ENCODE assay signal across 25 cellular contexts in the genomic region with DNA sequence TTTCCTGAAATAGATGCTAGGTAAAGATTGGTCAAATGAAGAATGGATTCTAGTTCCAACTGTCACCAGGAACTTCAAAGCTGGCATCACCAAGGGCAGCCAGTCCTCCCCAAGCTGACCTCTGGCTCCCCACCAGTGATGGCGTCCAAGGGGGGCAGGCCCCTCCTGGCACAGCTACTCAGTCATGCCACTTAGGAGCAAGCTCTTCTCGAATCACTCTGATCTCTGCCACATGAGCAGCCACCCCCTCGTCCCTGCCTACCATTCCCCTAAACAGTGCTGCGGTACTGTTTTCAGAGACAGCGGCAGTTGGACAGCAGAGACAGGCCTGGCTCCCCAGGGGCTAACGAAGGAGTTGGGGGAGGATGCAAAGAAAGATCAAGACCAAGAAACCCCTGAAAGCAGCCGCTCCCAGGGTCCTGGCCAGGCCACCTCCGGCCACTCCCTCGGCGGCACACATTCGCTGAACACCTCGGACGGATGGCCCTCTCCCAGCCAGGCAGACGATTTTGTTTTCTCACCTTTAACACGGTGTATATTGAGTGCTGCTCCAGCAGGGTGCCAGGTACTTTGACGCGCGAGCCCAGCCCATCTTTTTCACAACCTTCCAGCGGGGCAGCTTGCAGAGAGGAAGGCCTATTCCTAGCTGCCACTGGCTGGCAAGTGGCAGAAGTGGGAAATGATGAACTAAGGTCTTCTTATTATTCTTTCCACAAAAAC. TPM values are rescaled to one million over a fixed set of nuclear protein-coding genes. Genes with fewer than 3 reads are reported as not detected.
DNase-seq lines count a peak whose midpoint lies in the region; TF ChIP-seq lines count a peak whose summit lies in the region.
"Had no signal": no experiment of that assay in that cellular context is flagged by ENCODE, and none has a peak within 500 bp of the region (broad histone marks: within the 10 kb centered on the region; RNA-seq: fewer than 3 reads in every experiment).

No MANE protein-coding gene starts in this region.

- H3K36me3 Mint-ChIP-seq in MCF 10A (ENCODE audit: insufficient read depth, unreplicated experiment), result no peaks in the 10 kb centered on the region
- H3K36me3 Mint-ChIP-seq: naive B cell had no signal

- H3K4me1 Mint-ChIP-seq in MCF 10A (ENCODE audit: insufficient read depth, unreplicated experiment), result no peaks in the 10 kb centered on the region
- H3K4me1 Mint-ChIP-seq: stimulated activated memory B cell treated with anti-CD40 and anti-IgM and Interleukin-4, amounts not matched to agents 10 μg/mL and 1 μg/mL and 100 μg/mL, for 72 hours had no signal

- intact Hi-C loops in thyroid gland (cut with DNase I) (no loop called here), MCF 10A (cut with micrococcal nuclease) (no loop called here)

- no peaks in the 10 kb centered on the region for H3K27me3 Mint-ChIP-seq in MCF 10A (ENCODE audit: insufficient read depth, unreplicated experiment)
- H3K27me3 Mint-ChIP-seq: CD4-positive, CD25-positive, alpha-beta regulatory T cell; effector memory CD8-positive, alpha-beta T cell; naive B cell; stimulated activated memory B cell treated with anti-CD40 and anti-IgM and Interleukin-4, amounts not matched to agents 10 μg/mL and 1 μg/mL and 100 μg/mL, for 72 hours had no signal

- peaks cover 8% of the 10 kb centered on the region for H3K4me1 ChIP-seq in Loucy (ENCODE audit: insufficient read depth, low read length, poor library complexity, severe bottlenecking)
- H3K4me1 ChIP-seq in thyroid gland, result peaks cover 0 to 23% of the 10 kb centered on the region in 2 donors
- H3K4me1 ChIP-seq: suprapubic skin had no signal

- H3F3A ChIP-seq in Loucy (ENCODE audit: low read depth), result no peaks in the 10 kb centered on the region

- DNase-seq in NCI-H748 (lab: John Stamatoyannopoulos, UW; ENCODE audit: unreplicated experiment) (peak; percentile 14), NCI-H748 treated with DMSO at 0.1 percent for 48 hours (lab: John Stamatoyannopoulos, UW) (no peak), islet precursor cell (peak; percentile 54), thyroid gland (peak; percentile 43 to 71), MCF 10A (ENCODE audit: unreplicated experiment) (no peak), pons (ENCODE audit: low spot score) (no peak), NAMALWA (ENCODE audit: low spot score) (no peak)
- DNase-seq: activated CD4-positive, alpha-beta T cell treated with anti-CD3 and anti-CD28 coated beads for 48 hours; activated T-cell treated with anti-CD3 and anti-CD28 coated beads, Interleukin-2, amount 50 U/mL, for 1 hour; CD4-positive, CD25-positive, alpha-beta regulatory T cell; cortex of kidney; effector memory CD8-positive, alpha-beta T cell; EL; erythroblast; lower lobe of right lung; midbrain; naive B cell; NCI-H1092 treated with DMSO at 0.1 percent for 48 hours; NCI-H1694 treated with DMSO at 0.1 percent for 48 hours; T1000 had no signal

- H3K36me3 ChIP-seq in Loucy (ENCODE audit: insufficient read depth, low read length) (no peaks in the 10 kb centered on the region), thyroid gland (no peaks in the 10 kb centered on the region)

- H3K4me3 ChIP-seq in Loucy (ENCODE audit: low read length, poor library complexity, severe bottlenecking), result no peak overlapping the region
- no peak overlapping the region for H3K4me3 ChIP-seq in thyroid gland (replicated peaks in 1 of 3)
- H3K4me3 ChIP-seq: GM12878, lower lobe of right lung, suprapubic skin had no signal

- no peaks in the 10 kb centered on the region for H3K9me3 ChIP-seq in Loucy (ENCODE audit: insufficient read depth, low read depth, low read length)
- no peaks in the 10 kb centered on the region for H3K9me3 ChIP-seq in thyroid gland
- H3K9me3 ChIP-seq: lower lobe of right lung, suprapubic skin had no signal

- H3K27ac ChIP-seq in thyroid gland, result no peak overlapping the region
- H3K27ac ChIP-seq: lower lobe of right lung, suprapubic skin, VCaP had no signal

- no peak overlapping the region for H3K27ac Mint-ChIP-seq in MCF 10A (ENCODE audit: low read depth, unreplicated experiment)
- H3K27ac Mint-ChIP-seq: effector memory CD8-positive, alpha-beta T cell; stimulated activated memory B cell treated with anti-CD40 and anti-IgM and Interleukin-4, amounts not matched to agents 10 μg/mL and 1 μg/mL and 100 μg/mL, for 72 hours had no signal

- CTCF ChIA-PET in MCF 10A (lab: Yijun Ruan, JAX), result no interaction called here

- H2AFZ ChIP-seq in Loucy (ENCODE audit: low read length), result peak overlapping the region; percentile 73

- no peak overlapping the region for H3K4me3 Mint-ChIP-seq in MCF 10A (ENCODE audit: unreplicated experiment)
- H3K4me3 Mint-ChIP-seq: CD4-positive, CD25-positive, alpha-beta regulatory T cell; effector memory CD8-positive, alpha-beta T cell; naive B cell; stimulated activated memory B cell treated with anti-CD40 and anti-IgM and Interleukin-4, amounts not matched to agents 10 μg/mL and 1 μg/mL and 100 μg/mL, for 72 hours had no signal

- TF ChIP-seq CTCF in Loucy (conservative IDR thresholded peaks at IDR 0.05; ENCODE audit: low read length), result no peak
- TF ChIP-seq CTCF in thyroid gland (IDR thresholded peaks at IDR 0.05), result no peak
- TF ChIP-seq CTCF in MCF 10A (IDR thresholded peaks at IDR 0.05; ENCODE audit: unreplicated experiment), result no peak

- no TSS peak for BruUV-seq in MCF 10A (replicated peaks; lab: Mats Ljungman, UMichigan)

- TF ChIP-seq POLR2A in thyroid gland (IDR thresholded peaks at IDR 0.05), result no peak

- H4K20me1 ChIP-seq in Loucy (ENCODE audit: insufficient read depth, low read length, poor library complexity, severe bottlenecking), result no peaks in the 10 kb centered on the region

- WGBS in thyroid gland, 2 donors, result 40 to 51% methylated on average over 9 to 19 of the region's 19 CpGs

- no peak overlapping the region for H3K4me2 ChIP-seq in Loucy (ENCODE audit: low read depth, low read length, poor library complexity, severe bottlenecking)

- no peaks in the 10 kb centered on the region for H3K27me3 ChIP-seq in Loucy (ENCODE audit: insufficient read depth, low read length, poor library complexity, severe bottlenecking)
- no peaks in the 10 kb centered on the region for H3K27me3 ChIP-seq in thyroid gland
- H3K27me3 ChIP-seq: suprapubic skin had no signal

- H3K9me3 Mint-ChIP-seq in MCF 10A (ENCODE audit: unreplicated experiment), result no peaks in the 10 kb centered on the region
- H3K9me3 Mint-ChIP-seq: CD4-positive, CD25-positive, alpha-beta regulatory T cell; effector memory CD8-positive, alpha-beta T cell; naive B cell; stimulated activated memory B cell treated with anti-CD40 and anti-IgM and Interleukin-4, amounts not matched to agents 10 μg/mL and 1 μg/mL and 100 μg/mL, for 72 hours had no signal

- H3K9ac ChIP-seq in Loucy (ENCODE audit: low read depth, low read length, poor library complexity, severe bottlenecking), result no peak overlapping the region

- H3K9me2 ChIP-seq in Loucy (replicated peaks; ENCODE audit: low read depth, low read length), result no peaks in the 10 kb centered on the region

- POLR2A ChIA-PET in MCF 10A (lab: Yijun Ruan, JAX), result no interaction called here

- H3K79me2 ChIP-seq in Loucy (ENCODE audit: insufficient read depth, low read length), result no peaks in the 10 kb centered on the region

RNA-seq across cellular contexts. Expression of gene ARL6IP4, which starts 47.4 kb away (rescaled TPM):
- total RNA-seq in thyroid gland (100 to 1,000 TPM; 210 to 281 (median 262) TPM), MCF 10A (2022) (198 and 238 TPM in 2 replicates)

RNA-seq across cellular contexts. Expression of gene OGFOD2, which starts 52.8 kb away (rescaled TPM):
- total RNA-seq in thyroid gland (10 to 100 TPM in 3 of 4 donors, 1 to 10 TPM in 1; 5.9 to 16.3 (median 15.5) TPM), MCF 10A (2022) (17.5 and 22.5 TPM in 2 replicates)

Comparison
In these comparisons a context has a peak if more than half of its experiments do, and no peak if none do; other contexts are left out.
1. DNase-seq: peak in NCI-H748 (single experiment), islet precursor cell (single experiment) and thyroid gland (2 of 2); none in NCI-H748 treated with DMSO at 0.1 percent for 48 hours (single experiment), MCF 10A (single experiment), pons (single experiment) and NAMALWA (single experiment).